In the genomic region with DNA sequence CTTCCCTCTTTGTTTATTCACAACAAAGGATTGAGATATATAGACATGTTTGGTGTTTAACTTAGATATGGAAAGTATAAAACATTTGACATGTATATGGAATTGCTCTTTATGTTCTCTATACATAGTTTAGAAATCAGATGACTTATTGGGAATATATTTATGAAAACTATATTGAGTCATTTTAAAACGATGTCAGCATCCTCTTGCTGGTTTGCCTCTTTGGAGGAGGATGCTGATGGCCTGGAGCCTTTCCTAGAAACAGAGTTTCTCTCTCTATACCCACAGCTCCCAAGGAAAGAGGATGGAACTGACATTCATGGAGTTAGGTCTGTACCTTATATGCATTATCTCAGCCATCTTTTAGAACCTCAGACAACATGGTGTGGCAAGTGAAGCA, we compare ENCODE assay signal across 2 cellular contexts.
TF ChIP-seq lines count a peak whose summit lies in the region.

No MANE protein-coding gene starts in this region.

TF ChIP-seq in IMR-90, 13 proteins besides CTCF, POLR2A, EP300 and RAD21:
- TF ChIP-seq CHD1 (IDR thresholded peaks at IDR 0.05; ENCODE audit: low read depth, low read length) = no peak
- TF ChIP-seq RFX5 (IDR thresholded peaks at IDR 0.05; ENCODE audit: low read depth, low read length) = no peak
- TF ChIP-seq, protein P1, sequence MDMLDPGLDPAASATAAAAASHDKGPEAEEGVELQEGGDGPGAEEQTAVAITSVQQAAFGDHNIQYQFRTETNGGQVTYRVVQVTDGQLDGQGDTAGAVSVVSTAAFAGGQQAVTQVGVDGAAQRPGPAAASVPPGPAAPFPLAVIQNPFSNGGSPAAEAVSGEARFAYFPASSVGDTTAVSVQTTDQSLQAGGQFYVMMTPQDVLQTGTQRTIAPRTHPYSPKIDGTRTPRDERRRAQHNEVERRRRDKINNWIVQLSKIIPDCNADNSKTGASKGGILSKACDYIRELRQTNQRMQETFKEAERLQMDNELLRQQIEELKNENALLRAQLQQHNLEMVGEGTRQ (IDR thresholded peaks at IDR 0.05; ENCODE audit: low read depth, low read length) = no peak
- no peak for TF ChIP-seq FOS (IDR thresholded peaks at IDR 0.05; ENCODE audit: low read depth, low read length)
TF ChIP-seq in IMR-90: peak in this region for 0.

TF ChIP-seq in endothelial cell of umbilical vein, 7 proteins besides CTCF, POLR2A, EP300 and RAD21:
- TF ChIP-seq POLR2AphosphoS5 (IDR thresholded peaks at IDR 0.05; ENCODE audit: insufficient read depth, low read depth, low read length) = no peak
